In genomic region chr10:114685456-114685855, GRCh38 we compare ENCODE assay signal across 1 cellular context.
TF ChIP-seq lines count a peak whose summit lies in the region.

No MANE protein-coding gene starts in this region.

TF ChIP-seq in IMR-90, 13 proteins besides CTCF, POLR2A, EP300 and RAD21 (continued from another document):
- TF ChIP-seq CEBPB (IDR thresholded peaks at IDR 0.05; ENCODE audit: low read depth, low read length) (no peak), MXI1 (IDR thresholded peaks at IDR 0.05; ENCODE audit: borderline replicate concordance, low read depth, low read length) (no peak), USF2 (IDR thresholded peaks at IDR 0.05; ENCODE audit: low read depth, low read length) (no peak), BHLHE40 (IDR thresholded peaks at IDR 0.05; ENCODE audit: low read depth, low read length) (no peak), SMC3 (IDR thresholded peaks at IDR 0.05; ENCODE audit: low read depth, low read length) (no peak), CHD1 (IDR thresholded peaks at IDR 0.05; ENCODE audit: low read depth, low read length) (no peak), NFE2L2 (IDR thresholded peaks at IDR 0.05; ENCODE audit: low read depth, low read length) (no peak), MAZ (IDR thresholded peaks at IDR 0.05; ENCODE audit: borderline replicate concordance, low read depth, low read length) (no peak)
